In the genomic region with DNA sequence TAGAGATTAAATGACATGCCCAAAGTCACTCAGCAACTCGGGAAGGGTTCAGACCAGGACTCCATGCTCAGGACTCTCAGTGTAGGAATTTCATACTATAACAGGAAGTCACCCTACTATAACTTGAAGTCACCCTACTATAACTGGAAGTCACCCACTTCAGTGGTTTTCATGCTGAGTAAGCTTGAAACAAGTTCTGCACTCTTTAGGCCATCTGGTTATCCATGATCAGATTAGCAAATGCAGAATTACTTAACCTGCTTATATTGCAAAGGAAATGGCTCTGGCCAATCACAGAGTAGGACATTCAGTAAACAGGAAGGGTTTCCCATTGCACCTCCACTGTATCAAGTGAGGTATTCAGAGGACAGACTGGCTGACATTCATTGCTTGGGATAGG, we compare ENCODE assay signal across 13 cellular contexts.
DNase-seq lines count a peak whose midpoint lies in the region; ATAC-seq and TF ChIP-seq lines count a peak whose summit lies in the region.
"Had no signal": no experiment of that assay in that cellular context is flagged by ENCODE, and none has a peak within 500 bp of the region (broad histone marks: within the 10 kb centered on the region; RNA-seq: fewer than 3 reads in every experiment).

No MANE protein-coding gene starts in this region.

- no peak overlapping the region for H3K4me3 ChIP-seq in GM23338
- H3K4me3 ChIP-seq: GM23248, hepatocyte had no signal

- no peaks in the 10 kb centered on the region for H3K9me3 Mint-ChIP-seq in activated naive CD4-positive, alpha-beta T cell treated with anti-CD3 and anti-CD28 coated beads, Interleukin-2, amount 50 U/mL, for 72 hours
- no peaks in the 10 kb centered on the region for H3K9me3 Mint-ChIP-seq in stimulated activated naive CD8-positive, alpha-beta T cell treated with anti-CD3 and anti-CD28 coated beads, Interleukin-15, amount 100 ng/mL, for 72 hours
- no peaks in the 10 kb centered on the region for H3K9me3 Mint-ChIP-seq in GM23338
- H3K9me3 Mint-ChIP-seq: dendritic cell treated with granulocyte-macrophage colony-stimulating factor and Interleukin-4, amounts not matched to agents 40 ng/mL and 50 ng/mL, for 4 days; nephron progenitor cell had no signal

- H2AFZ ChIP-seq in GM23338, result no peak overlapping the region
- H2AFZ ChIP-seq: GM23248, hepatocyte had no signal

- H3K36me3 Mint-ChIP-seq in activated naive CD4-positive, alpha-beta T cell treated with anti-CD3 and anti-CD28 coated beads, Interleukin-2, amount 50 U/mL, for 72 hours, result no peaks in the 10 kb centered on the region
- H3K36me3 Mint-ChIP-seq in GM23338 (ENCODE audit: low read depth), result no peaks in the 10 kb centered on the region

- peaks cover 16% of the 10 kb centered on the region for H3K4me1 Mint-ChIP-seq in stimulated activated naive CD8-positive, alpha-beta T cell treated with anti-CD3 and anti-CD28 coated beads, Interleukin-15, amount 100 ng/mL, for 72 hours
- H3K4me1 Mint-ChIP-seq in GM23338, result peaks cover 6% of the 10 kb centered on the region; the same call in 1 of the 3 replicates
- H3K4me1 Mint-ChIP-seq: nephron progenitor cell had no signal

- TF ChIP-seq CTCF in omental fat pad (IDR thresholded peaks at IDR 0.05) (no peak), GM23338 (conservative IDR thresholded peaks at IDR 0.05; ENCODE audit: low read depth in 2 of 2) (no peak)

- H3K4me3 Mint-ChIP-seq in stimulated activated naive CD8-positive, alpha-beta T cell treated with anti-CD3 and anti-CD28 coated beads, Interleukin-15, amount 100 ng/mL, for 72 hours, result peak overlapping the region in 1 of 2 donors; percentile 66
- H3K4me3 Mint-ChIP-seq in GM23338, result no peak overlapping the region
- H3K4me3 Mint-ChIP-seq: dendritic cell treated with granulocyte-macrophage colony-stimulating factor and Interleukin-4, amounts not matched to agents 40 ng/mL and 50 ng/mL, for 4 days; nephron progenitor cell had no signal

- no peaks in the 10 kb centered on the region for H3K79me2 ChIP-seq in GM23338 (replicated peaks; ENCODE audit: insufficient read depth)
- H3K79me2 ChIP-seq: hepatocyte had no signal

- H3K9me2 ChIP-seq in GM23338 (ENCODE audit: insufficient read depth), result no peaks in the 10 kb centered on the region

- no peak overlapping the region for H3K4me2 ChIP-seq in GM23338
- H3K4me2 ChIP-seq: hepatocyte had no signal

- peak; percentile 81 to 87 for ATAC-seq in activated naive CD4-positive, alpha-beta T cell treated with anti-CD3 and anti-CD28 coated beads, Interleukin-2, amount 50 U/mL, for 72 hours
- ATAC-seq in HG02642 (IDR thresholded peaks at IDR 0.05; ENCODE audit: poor library complexity, unreplicated experiment), result peak; percentile 92
- peak; percentile 94 for ATAC-seq in HG03565 (IDR thresholded peaks at IDR 0.05; ENCODE audit: unreplicated experiment)
- ATAC-seq in stimulated activated naive CD8-positive, alpha-beta T cell treated with anti-CD3 and anti-CD28 coated beads, Interleukin-15, amount 100 ng/mL, for 72 hours, result peak; percentile 96
- ATAC-seq in omental fat pad (ENCODE audit: low FRiP score), result no peak
- ATAC-seq in GM23338, result no peak

- no peak overlapping the region for H3K27ac Mint-ChIP-seq in activated naive CD4-positive, alpha-beta T cell treated with anti-CD3 and anti-CD28 coated beads, Interleukin-2, amount 50 U/mL, for 72 hours
- H3K27ac Mint-ChIP-seq in stimulated activated naive CD8-positive, alpha-beta T cell treated with anti-CD3 and anti-CD28 coated beads, Interleukin-15, amount 100 ng/mL, for 72 hours, result peak overlapping the region in 1 of 2 donors; percentile 19
- no peak overlapping the region for H3K27ac Mint-ChIP-seq in GM23338
- H3K27ac Mint-ChIP-seq: dendritic cell treated with granulocyte-macrophage colony-stimulating factor and Interleukin-4, amounts not matched to agents 40 ng/mL and 50 ng/mL, for 4 days; nephron progenitor cell had no signal

- H3K36me3 ChIP-seq in GM23338 (ENCODE audit: insufficient read depth), result no peaks in the 10 kb centered on the region

- H3K27ac ChIP-seq in GM23338 (ENCODE audit: low read depth), result no peak overlapping the region
- H3K27ac ChIP-seq: GM23248, hepatocyte had no signal

- DNase-seq in activated naive CD4-positive, alpha-beta T cell treated with anti-CD3 and anti-CD28 coated beads, Interleukin-2, amount 50 U/mL, for 72 hours (ENCODE audit: low spot score in 2 of 2), result no peak
- DNase-seq in activated naive CD4-positive, alpha-beta T cell (lab: John Stamatoyannopoulos, UW), result no peak
- DNase-seq in stimulated activated naive CD8-positive, alpha-beta T cell treated with anti-CD3 and anti-CD28 coated beads, Interleukin-15, amount 100 ng/mL, for 72 hours, result peak in 1 of 2 donors; percentile 27
- DNase-seq in omental fat pad (ENCODE audit: low spot score), result no peak
- no peak for DNase-seq in GM23338 (ENCODE audit: low spot score)
- DNase-seq in HK-2 (ENCODE audit: unreplicated experiment), result no peak
- DNase-seq: GM23248, NCI-H1105 treated with DMSO at 0.1 percent for 48 hours, nephron progenitor cell had no signal

- H3K27me3 Mint-ChIP-seq in stimulated activated naive CD8-positive, alpha-beta T cell treated with anti-CD3 and anti-CD28 coated beads, Interleukin-15, amount 100 ng/mL, for 72 hours, result peaks cover 6% of the 10 kb centered on the region
- H3K27me3 Mint-ChIP-seq in GM23338 (ENCODE audit: insufficient read depth, low read depth, poor library complexity), result no peaks in the 10 kb centered on the region
- H3K27me3 Mint-ChIP-seq: dendritic cell treated with granulocyte-macrophage colony-stimulating factor and Interleukin-4, amounts not matched to agents 40 ng/mL and 50 ng/mL, for 4 days had no signal

- H3F3A ChIP-seq in GM23338 (replicated peaks; ENCODE audit: low read depth), result no peaks in the 10 kb centered on the region

- no peaks in the 10 kb centered on the region for H4K20me1 ChIP-seq in GM23338 (replicated peaks; ENCODE audit: insufficient read depth)

- H3K4me1 ChIP-seq in GM23338 (ENCODE audit: insufficient read depth), result 0 out of 2 replicates have a peak, but pooled peaks cover 5% of the 10 kb centered on the region

- H3K27me3 ChIP-seq in GM23338 (ENCODE audit: insufficient read depth), result no peaks in the 10 kb centered on the region

TF ChIP-seq in GM23338, 12 proteins besides CTCF, POLR2A, EP300 and RAD21 (continues in another document):
- TF ChIP-seq EZH2 (IDR thresholded peaks at IDR 0.05; ENCODE audit: low read depth, unreplicated experiment) (no peak), STAT1 (IDR thresholded peaks at IDR 0.05; ENCODE audit: unreplicated experiment) (no peak), EZH2phosphoT487 (IDR thresholded peaks at IDR 0.05; ENCODE audit: unreplicated experiment) (no peak)
- TF ChIP-seq, protein P1, sequence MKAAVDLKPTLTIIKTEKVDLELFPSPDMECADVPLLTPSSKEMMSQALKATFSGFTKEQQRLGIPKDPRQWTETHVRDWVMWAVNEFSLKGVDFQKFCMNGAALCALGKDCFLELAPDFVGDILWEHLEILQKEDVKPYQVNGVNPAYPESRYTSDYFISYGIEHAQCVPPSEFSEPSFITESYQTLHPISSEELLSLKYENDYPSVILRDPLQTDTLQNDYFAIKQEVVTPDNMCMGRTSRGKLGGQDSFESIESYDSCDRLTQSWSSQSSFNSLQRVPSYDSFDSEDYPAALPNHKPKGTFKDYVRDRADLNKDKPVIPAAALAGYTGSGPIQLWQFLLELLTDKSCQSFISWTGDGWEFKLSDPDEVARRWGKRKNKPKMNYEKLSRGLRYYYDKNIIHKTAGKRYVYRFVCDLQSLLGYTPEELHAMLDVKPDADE (IDR thresholded peaks at IDR 0.05), result no peak

Comparison
In these comparisons a context has a peak if more than half of its experiments do, and no peak if none do; other contexts are left out.
1. ATAC-seq: peak in activated naive CD4-positive, alpha-beta T cell treated with anti-CD3 and anti-CD28 coated beads, Interleukin-2, amount 50 U/mL, for 72 hours (2 of 2), HG02642 (single experiment), HG03565 (single experiment) and stimulated activated naive CD8-positive, alpha-beta T cell treated with anti-CD3 and anti-CD28 coated beads, Interleukin-15, amount 100 ng/mL, for 72 hours (single experiment); none in omental fat pad (single experiment) and GM23338 (single experiment).